18 cellular contexts compared by ENCODE assay signal in genomic region chr9:18743976-18744375, GRCh38.
A peak's percentile ranks its signal among the peaks of the same experiment; 100 is the strongest.
DNase-seq lines count a peak whose midpoint lies in the region; ATAC-seq, FAIRE-seq and TF ChIP-seq lines count a peak whose summit lies in the region.
"Had no signal": no experiment of that assay in that cellular context is flagged by ENCODE, and none has a peak within 500 bp of the region (broad histone marks: within the 10 kb centered on the region; RNA-seq: fewer than 3 reads in every experiment).

No MANE protein-coding gene starts in this region.

- H3K36me3 Mint-ChIP-seq in activated CD4-positive, alpha-beta T cell treated with anti-CD3 and anti-CD28 coated beads, Interleukin-2, amount 10 ng/mL, durations not matched to agents 24 days and 14 days (ENCODE audit: low read depth): no peaks in the 10 kb centered on the region
- H3K36me3 Mint-ChIP-seq: CD8-positive, alpha-beta memory T cell had no signal

- no peak overlapping the region for H3K4me3 Mint-ChIP-seq in activated CD4-positive, alpha-beta T cell treated with anti-CD3 and anti-CD28 coated beads, Interleukin-2, amount 10 ng/mL, durations not matched to agents 24 days and 14 days
- H3K4me3 Mint-ChIP-seq: CD8-positive, alpha-beta memory T cell had no signal

- H3K4me3 ChIP-seq in astrocyte of the spinal cord (ENCODE audit: low read depth, low read length): no peak overlapping the region
- H3K4me3 ChIP-seq in fibroblast of villous mesenchyme (ENCODE audit: low read depth, low read length): no peak overlapping the region
- H3K4me3 ChIP-seq: BLaER1 had no signal

- intact Hi-C loops in activated CD4-positive, alpha-beta T cell treated with anti-CD3 and anti-CD28 coated beads, Interleukin-2, amount 10 ng/mL, durations not matched to agents 24 days and 14 days (cut with micrococcal nuclease): no loop called here

- ATAC-seq in omental fat pad (ENCODE audit: low FRiP score): peak; percentile 62

- no peaks in the 10 kb centered on the region for H3K9me3 Mint-ChIP-seq in activated CD4-positive, alpha-beta T cell treated with anti-CD3 and anti-CD28 coated beads, Interleukin-2, amount 10 ng/mL, durations not matched to agents 24 days and 14 days
- H3K9me3 Mint-ChIP-seq: CD8-positive, alpha-beta memory T cell had no signal

- no peaks in the 10 kb centered on the region for H3K4me1 Mint-ChIP-seq in activated CD4-positive, alpha-beta T cell treated with anti-CD3 and anti-CD28 coated beads, Interleukin-2, amount 10 ng/mL, durations not matched to agents 24 days and 14 days
- H3K4me1 Mint-ChIP-seq: CD8-positive, alpha-beta memory T cell had no signal

- peaks cover 6% of the 10 kb centered on the region for H3K27me3 Mint-ChIP-seq in activated CD4-positive, alpha-beta T cell treated with anti-CD3 and anti-CD28 coated beads, Interleukin-2, amount 10 ng/mL, durations not matched to agents 24 days and 14 days

- no peak for TF ChIP-seq CTCF in astrocyte of the spinal cord (IDR thresholded peaks at IDR 0.05; ENCODE audit: low read depth, low read length)
- TF ChIP-seq CTCF in fibroblast of villous mesenchyme (IDR thresholded peaks at IDR 0.05; ENCODE audit: insufficient read depth, low read depth, low read length): no peak
- TF ChIP-seq CTCF in omental fat pad (IDR thresholded peaks at IDR 0.05): no peak

- no peak for FAIRE-seq in frontal cortex (lab: Jason Lieb, UNC)

- DNase-seq in GM03348 (ENCODE audit: low spot score): peak; percentile 9
- DNase-seq in astrocyte of the spinal cord (ENCODE audit: low read depth, low spot score): peak; percentile 37
- peak; percentile 58 for DNase-seq in fibroblast of villous mesenchyme (ENCODE audit: low read depth)
- DNase-seq in omental fat pad (ENCODE audit: low spot score): no peak
- DNase-seq in D341Med (ENCODE audit: low spot score): no peak
- DNase-seq in activated CD4-positive, alpha-beta T cell treated with anti-CD3 and anti-CD28 coated beads, Interleukin-2, amount 10 ng/mL, durations not matched to agents 24 days and 14 days: no peak
- DNase-seq in frontal cortex (ENCODE audit: low spot score in 2 of 2): no peak
- DNase-seq: ACHN; CD8-positive, alpha-beta memory T cell; DMS 273 treated with DMSO at 0.1 percent for 48 hours; H7; MV-4-11; NCI-H1436 treated with DMSO at 0.1 percent for 48 hours; NCI-H2081 treated with DMSO at 0.1 percent for 48 hours; NCI-H2227 treated with DMSO at 0.1 percent for 48 hours; NCI-H526 treated with DMSO at 0.1 percent for 48 hours; SIG-M5 had no signal

- in situ Hi-C loops in astrocyte of the spinal cord (cut with HindIII; ENCODE audit: low sequenced_read_pairs): no loop called here

- H3K27ac Mint-ChIP-seq in activated CD4-positive, alpha-beta T cell treated with anti-CD3 and anti-CD28 coated beads, Interleukin-2, amount 10 ng/mL, durations not matched to agents 24 days and 14 days: no peak overlapping the region
- H3K27ac Mint-ChIP-seq: CD8-positive, alpha-beta memory T cell had no signal

Comparison
In these comparisons a context has a peak if more than half of its experiments do, and no peak if none do; other contexts are left out.
1. DNase-seq: peak in GM03348 (single experiment), astrocyte of the spinal cord (single experiment) and fibroblast of villous mesenchyme (single experiment); none in omental fat pad (single experiment), D341Med (single experiment), activated CD4-positive, alpha-beta T cell treated with anti-CD3 and anti-CD28 coated beads, Interleukin-2, amount 10 ng/mL, durations not matched to agents 24 days and 14 days (single experiment) and frontal cortex (0 of 2).